Comparison of ENCODE assay signal across 8 cellular contexts in the genomic region with DNA sequence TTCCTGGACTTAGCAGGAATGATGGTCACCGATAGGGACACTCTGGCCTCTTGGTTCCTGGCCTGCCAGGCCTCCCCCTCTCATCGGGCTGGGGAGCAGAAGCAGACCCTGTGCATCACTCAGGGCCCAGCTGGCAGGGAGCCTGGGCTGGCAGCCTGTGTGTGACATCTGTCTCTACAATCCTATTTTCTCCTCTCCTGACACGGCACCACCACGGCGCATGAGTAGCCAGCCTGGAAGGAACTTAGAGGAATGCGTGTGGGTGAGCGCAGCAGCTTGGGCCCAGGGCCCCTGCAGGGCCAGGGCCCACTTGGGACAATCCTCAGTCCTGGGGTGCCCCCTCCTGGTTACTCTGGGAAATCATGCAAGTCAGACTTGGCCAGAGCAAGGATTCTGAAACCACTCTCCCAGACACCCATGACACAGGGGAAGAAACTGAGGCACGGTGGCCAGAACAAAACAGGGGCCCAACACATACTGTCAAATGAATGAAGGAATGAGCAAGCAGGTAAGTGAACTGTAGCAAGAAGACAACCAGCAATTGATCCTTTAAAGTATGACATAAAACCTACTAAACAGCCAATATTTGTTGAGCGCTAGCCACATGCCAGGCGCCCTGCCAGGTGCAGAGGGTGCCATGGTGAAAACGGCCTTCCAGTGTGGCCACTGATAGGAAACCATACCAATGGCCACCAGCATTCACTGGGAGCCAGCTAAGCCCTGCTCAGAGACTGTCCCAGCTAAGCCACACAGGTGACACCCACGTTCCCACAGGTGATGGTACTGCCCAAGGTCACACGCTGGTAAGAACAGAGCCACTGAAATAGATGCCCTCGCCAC. TPM values are rescaled to one million over a fixed set of nuclear protein-coding genes. Genes with fewer than 3 reads are reported as not detected.
DNase-seq lines count a peak whose midpoint lies in the region; ATAC-seq, FAIRE-seq and TF ChIP-seq lines count a peak whose summit lies in the region.

No MANE protein-coding gene starts in this region.

- H3K36me3 Mint-ChIP-seq in nephron (ENCODE audit: low read depth), result no peaks in the 10 kb centered on the region
- H3K36me3 Mint-ChIP-seq in stimulated activated memory B cell treated with anti-CD40 and anti-IgM and Interleukin-4, amounts not matched to agents 10 μg/mL and 1 μg/mL and 100 μg/mL, for 72 hours, result no peaks in the 10 kb centered on the region

- H3K9me3 Mint-ChIP-seq in nephron, result no peaks in the 10 kb centered on the region
- no peaks in the 10 kb centered on the region for H3K9me3 Mint-ChIP-seq in stimulated activated memory B cell treated with anti-CD40 and anti-IgM and Interleukin-4, amounts not matched to agents 10 μg/mL and 1 μg/mL and 100 μg/mL, for 72 hours

- no peak overlapping the region for H3K4me3 ChIP-seq in NT2/D1 (ENCODE audit: insufficient read length, low read depth)
- H3K4me3 ChIP-seq in esophagus squamous epithelium, result no peak overlapping the region

- peaks cover 7% of the 10 kb centered on the region for H3K4me1 Mint-ChIP-seq in nephron
- H3K4me1 Mint-ChIP-seq in stimulated activated memory B cell treated with anti-CD40 and anti-IgM and Interleukin-4, amounts not matched to agents 10 μg/mL and 1 μg/mL and 100 μg/mL, for 72 hours, result peaks cover 7% of the 10 kb centered on the region

- no peaks in the 10 kb centered on the region for H3K36me3 ChIP-seq in NT2/D1 (ENCODE audit: insufficient read depth, insufficient read length, low read length)
- no peaks in the 10 kb centered on the region for H3K36me3 ChIP-seq in esophagus squamous epithelium

- H3K27ac ChIP-seq in esophagus squamous epithelium, result no peak overlapping the region

- peak overlapping the region in 2 of 3 experiments; percentile 15 to 54 for H3K27ac Mint-ChIP-seq in nephron
- no peak overlapping the region for H3K27ac Mint-ChIP-seq in stimulated activated memory B cell treated with anti-CD40 and anti-IgM and Interleukin-4, amounts not matched to agents 10 μg/mL and 1 μg/mL and 100 μg/mL, for 72 hours

- intact Hi-C loops in esophagus squamous epithelium (cut with DNase I), result no loop called here

- peaks cover 4% of the 10 kb centered on the region for H3K4me1 ChIP-seq in NT2/D1 (ENCODE audit: insufficient read depth, insufficient read length)
- peaks cover 0 to 7% (median 0%) of the 10 kb centered on the region in 3 donors for H3K4me1 ChIP-seq in esophagus squamous epithelium

- H3K9me3 ChIP-seq in NT2/D1 (ENCODE audit: insufficient read depth, low read length) (no peaks in the 10 kb centered on the region), esophagus squamous epithelium (no peaks in the 10 kb centered on the region)

- H3K27me3 ChIP-seq in NT2/D1 (ENCODE audit: insufficient read depth, insufficient read length) (peaks cover 16% of the 10 kb centered on the region), esophagus squamous epithelium (no peaks in the 10 kb centered on the region)

- H3K27me3 Mint-ChIP-seq in nephron (ENCODE audit: low read depth), result peaks cover 10% of the 10 kb centered on the region
- H3K27me3 Mint-ChIP-seq in stimulated activated memory B cell treated with anti-CD40 and anti-IgM and Interleukin-4, amounts not matched to agents 10 μg/mL and 1 μg/mL and 100 μg/mL, for 72 hours, result no peaks in the 10 kb centered on the region

- no peak for TF ChIP-seq POLR2A in H54 (IDR thresholded peaks at IDR 0.05; ENCODE audit: low read depth, low read length)
- no peak for TF ChIP-seq POLR2A in esophagus squamous epithelium (IDR thresholded peaks at IDR 0.05)

- H3K4me3 Mint-ChIP-seq in nephron, result peak overlapping the region in 1 of 3 experiments; percentile 11
- no peak overlapping the region for H3K4me3 Mint-ChIP-seq in stimulated activated memory B cell treated with anti-CD40 and anti-IgM and Interleukin-4, amounts not matched to agents 10 μg/mL and 1 μg/mL and 100 μg/mL, for 72 hours

- ATAC-seq in stimulated activated memory B cell treated with anti-CD40 and anti-IgM and Interleukin-4, amounts not matched to agents 10 μg/mL and 1 μg/mL and 100 μg/mL, for 72 hours, result peak; percentile 79

- peak; percentile 11 for FAIRE-seq in H54 (lab: Jason Lieb, UNC)

- peak; percentile 92 for DNase-seq in AG20443 (ENCODE audit: low spot score)
- peak; percentile 50 for DNase-seq in H54 (ENCODE audit: insufficient read length, low spot score)
- peak; percentile 55 for DNase-seq in NT2/D1 (ENCODE audit: low read depth, low spot score)
- DNase-seq in activated T-cell treated with anti-CD3 and anti-CD28 coated beads for 48 hours (ENCODE audit: low read depth), result peak; percentile 62
- no peak for DNase-seq in esophagus squamous epithelium (lab: John Stamatoyannopoulos, UW)
- no peak for DNase-seq in OCI-M2 (lab: John Stamatoyannopoulos, UW; ENCODE audit: unreplicated experiment)

- peak; percentile 50 to 80 (median 67) for TF ChIP-seq CTCF in esophagus squamous epithelium (IDR thresholded peaks at IDR 0.05)
- peak; percentile 78 to 86 (median 84) for TF ChIP-seq CTCF in nephron (IDR thresholded peaks at IDR 0.05; ENCODE audit: unreplicated experiment in 3 of 3)

- no peak overlapping the region for H3K9ac ChIP-seq in NT2/D1 (ENCODE audit: insufficient read length, low read depth)

- WGBS in esophagus squamous epithelium, 2 donors, result 37 to 45% methylated on average over 4 to 11 of the region's 14 CpGs

RNA-seq across cellular contexts. Expression of a gene that starts 13.3 kb away (rescaled TPM):
- not detected for total RNA-seq in esophagus squamous epithelium

RNA-seq across cellular contexts. Expression of a gene that starts 16.8 kb away (rescaled TPM):
- 1 to 10 TPM; 1.4 to 3.9 (median 2.3) TPM for total RNA-seq in esophagus squamous epithelium

RNA-seq across cellular contexts. Expression of a gene that starts 51.8 kb away (rescaled TPM):
- total RNA-seq in esophagus squamous epithelium, result 10 to 100 TPM; 38.7 to 50.0 (median 47.5) TPM

RNA-seq across cellular contexts. Expression of a gene that starts 58.2 kb away (rescaled TPM):
- 1 to 10 TPM in 3 of 4 donors, under 1 TPM in 1; 0.64 to 9.9 (median 2.6) TPM for total RNA-seq in esophagus squamous epithelium

Comparison
In these comparisons a context has a peak if more than half of its experiments do, and no peak if none do; other contexts are left out.
1. DNase-seq: peak in AG20443 (single experiment), H54 (single experiment), NT2/D1 (single experiment) and activated T-cell treated with anti-CD3 and anti-CD28 coated beads for 48 hours (single experiment); none in esophagus squamous epithelium (single experiment) and OCI-M2 (single experiment).